ENCODE assay signal across 1 cellular context in genomic region chr2:53460347-53460746, GRCh38.
TF ChIP-seq lines count a peak whose summit lies in the region.

No MANE protein-coding gene starts in this region.

TF ChIP-seq in liver, 16 proteins besides CTCF, POLR2A, EP300 and RAD21 (continued from another document):
- no peak for TF ChIP-seq ZBTB33 (IDR thresholded peaks at IDR 0.05)
- no peak for TF ChIP-seq FOXA2 (IDR thresholded peaks at IDR 0.05)
- no peak for TF ChIP-seq GABPA (IDR thresholded peaks at IDR 0.05 in 1 of 2, conservative IDR thresholded peaks at IDR 0.05 in 1 of 2)
- no peak for TF ChIP-seq SP1 (IDR thresholded peaks at IDR 0.05)
